ENCODE assay signal across 13 cellular contexts in the genomic region with DNA sequence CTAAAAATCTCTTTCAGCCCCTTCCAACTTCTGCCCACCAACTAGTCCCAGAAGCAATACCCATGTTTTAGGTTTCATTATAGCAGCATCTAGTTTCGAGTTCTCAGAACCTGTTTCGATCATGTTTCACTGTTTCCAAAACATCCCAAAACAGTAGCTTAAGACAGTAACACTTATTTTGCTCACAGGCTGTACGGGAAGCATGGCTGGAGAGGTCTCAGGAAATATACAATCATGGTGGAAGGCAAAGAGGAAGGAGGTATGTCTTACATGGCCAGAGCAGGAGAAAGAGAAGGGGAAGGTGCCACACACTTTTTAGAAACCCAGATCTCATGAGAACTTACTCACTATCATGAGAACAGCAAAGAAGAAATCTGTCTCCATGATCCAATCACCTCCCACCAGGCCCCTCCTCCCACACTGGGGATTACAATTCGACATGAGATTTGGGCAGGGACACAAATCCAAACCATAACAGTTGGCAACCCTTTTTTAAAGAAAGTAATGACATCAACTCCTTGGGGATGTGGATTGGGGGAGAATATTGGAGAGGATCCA.
DNase-seq lines count a peak whose midpoint lies in the region; ATAC-seq and TF ChIP-seq lines count a peak whose summit lies in the region.
"Had no signal": no experiment of that assay in that cellular context is flagged by ENCODE, and none has a peak within 500 bp of the region (broad histone marks: within the 10 kb centered on the region; RNA-seq: fewer than 3 reads in every experiment).

No MANE protein-coding gene starts in this region.

- H3K79me2 ChIP-seq in smooth muscle cell (ENCODE audit: low read depth), result no peaks in the 10 kb centered on the region

- no peak overlapping the region for H3K27ac ChIP-seq in smooth muscle cell (ENCODE audit: low read depth)
- H3K27ac ChIP-seq in WERI-Rb-1, result no peak overlapping the region
- H3K27ac ChIP-seq: tibial artery had no signal

- peak; percentile 58 to 62 for ATAC-seq in activated CD4-positive, CD25-positive, alpha-beta regulatory T cell treated with anti-CD3 and anti-CD28 coated beads, Interleukin-2, amount 50 U/mL, for 24 hours
- ATAC-seq in GM21526 (IDR thresholded peaks at IDR 0.05; ENCODE audit: low FRiP score, unreplicated experiment) (peak; percentile 80), HG03175 (IDR thresholded peaks at IDR 0.05; ENCODE audit: unreplicated experiment) (peak; percentile 74), memory B cell (ENCODE audit: low read depth) (peak; percentile 31)

- WGBS in smooth muscle cell (ENCODE audit: low lambda C conversion rate), result 81% methylated on average over 4 of the region's 4 CpGs

- H3K27me3 ChIP-seq in smooth muscle cell (ENCODE audit: low read depth), result no peaks in the 10 kb centered on the region
- H3K27me3 ChIP-seq in WERI-Rb-1 (ENCODE audit: insufficient read depth, low read depth, severe bottlenecking), result no peaks in the 10 kb centered on the region
- H3K27me3 ChIP-seq: tibial artery had no signal

- no peak for DNase-seq in activated CD4-positive, CD25-positive, alpha-beta regulatory T cell treated with anti-CD3 and anti-CD28 coated beads, Interleukin-2, amount 50 U/mL, for 72 hours
- no peak for DNase-seq in memory B cell (ENCODE audit: low spot score in 2 of 2)
- DNase-seq in glutamatergic neuron, result no peak
- no peak for DNase-seq in smooth muscle cell (lab: John Stamatoyannopoulos, UW; ENCODE audit: unreplicated experiment)
- DNase-seq in WERI-Rb-1, result no peak
- DNase-seq: activated effector memory CD4-positive, alpha-beta T cell treated with anti-CD3 and anti-CD28 coated beads, Interleukin-2, amount 50 U/mL, for 16 hours; dermis blood vessel endothelial cell; midbrain; tibial artery had no signal

- H3K4me3 ChIP-seq in smooth muscle cell, result no peak overlapping the region
- H3K4me3 ChIP-seq in WERI-Rb-1 (ENCODE audit: low read depth, low read length), result no peak overlapping the region
- H3K4me3 ChIP-seq: tibial artery had no signal

- H3F3A ChIP-seq in smooth muscle cell (ENCODE audit: low read depth), result no peaks in the 10 kb centered on the region

- H3K27me3 Mint-ChIP-seq in memory B cell (no peaks in the 10 kb centered on the region), glutamatergic neuron (ENCODE audit: unreplicated experiment) (peaks cover 3% of the 10 kb centered on the region)

- H3K36me3 Mint-ChIP-seq in memory B cell, result peaks cover 11% of the 10 kb centered on the region
- no peaks in the 10 kb centered on the region for H3K36me3 Mint-ChIP-seq in glutamatergic neuron (ENCODE audit: unreplicated experiment)

- H3K36me3 ChIP-seq in smooth muscle cell (ENCODE audit: low read depth) (no peaks in the 10 kb centered on the region), WERI-Rb-1 (no peaks in the 10 kb centered on the region)
- H3K36me3 ChIP-seq: tibial artery had no signal

- H3K4me2 ChIP-seq in smooth muscle cell, result no peak overlapping the region

- no peak overlapping the region for H3K9ac ChIP-seq in smooth muscle cell (ENCODE audit: low read depth)

- H3K9me3 ChIP-seq in smooth muscle cell (replicated peaks; ENCODE audit: low read depth) (no peaks in the 10 kb centered on the region), WERI-Rb-1 (ENCODE audit: severe bottlenecking) (no peaks in the 10 kb centered on the region)
- H3K9me3 ChIP-seq: tibial artery had no signal

- TF ChIP-seq CTCF in glutamatergic neuron (IDR thresholded peaks at IDR 0.05; ENCODE audit: partially characterized antibody, unreplicated experiment) (no peak), smooth muscle cell (IDR thresholded peaks at IDR 0.05; ENCODE audit: borderline replicate concordance, insufficient read depth, poor library complexity, severe bottlenecking) (no peak), WERI-Rb-1 (IDR thresholded peaks at IDR 0.05; ENCODE audit: low read depth, low read length) (no peak)

- H3K9me3 Mint-ChIP-seq in memory B cell (peaks cover 14% of the 10 kb centered on the region), glutamatergic neuron (ENCODE audit: unreplicated experiment) (peaks cover 2% of the 10 kb centered on the region)

- no peak overlapping the region for H2AFZ ChIP-seq in smooth muscle cell (ENCODE audit: low read depth)

- H3K4me1 Mint-ChIP-seq in memory B cell (peaks cover 59% of the 10 kb centered on the region), glutamatergic neuron (ENCODE audit: low read depth, unreplicated experiment) (no peaks in the 10 kb centered on the region)

- H3K4me3 Mint-ChIP-seq in memory B cell, result peak overlapping the region; percentile 67
- no peak overlapping the region for H3K4me3 Mint-ChIP-seq in glutamatergic neuron (ENCODE audit: unreplicated experiment)
- H3K4me3 Mint-ChIP-seq: T-helper 1 cell treated with Interleukin-12 subunit alpha and Interleukin-12 subunit beta and Interleukin-4 antibody, amounts not matched to agents 30 μg/mL and 1 μg/mL, for 36 hours had no signal

- no peaks in the 10 kb centered on the region for H4K20me1 ChIP-seq in smooth muscle cell (ENCODE audit: low read depth)

- no peaks in the 10 kb centered on the region for H3K4me1 ChIP-seq in smooth muscle cell (ENCODE audit: low read depth)
- H3K4me1 ChIP-seq: tibial artery had no signal

- H3K27ac Mint-ChIP-seq in memory B cell (peak overlapping the region; percentile 88), glutamatergic neuron (ENCODE audit: unreplicated experiment) (no peak overlapping the region)
- H3K27ac Mint-ChIP-seq: T-helper 1 cell treated with Interleukin-12 subunit alpha and Interleukin-12 subunit beta and Interleukin-4 antibody, amounts not matched to agents 30 μg/mL and 1 μg/mL, for 36 hours had no signal
